In the genomic region with DNA sequence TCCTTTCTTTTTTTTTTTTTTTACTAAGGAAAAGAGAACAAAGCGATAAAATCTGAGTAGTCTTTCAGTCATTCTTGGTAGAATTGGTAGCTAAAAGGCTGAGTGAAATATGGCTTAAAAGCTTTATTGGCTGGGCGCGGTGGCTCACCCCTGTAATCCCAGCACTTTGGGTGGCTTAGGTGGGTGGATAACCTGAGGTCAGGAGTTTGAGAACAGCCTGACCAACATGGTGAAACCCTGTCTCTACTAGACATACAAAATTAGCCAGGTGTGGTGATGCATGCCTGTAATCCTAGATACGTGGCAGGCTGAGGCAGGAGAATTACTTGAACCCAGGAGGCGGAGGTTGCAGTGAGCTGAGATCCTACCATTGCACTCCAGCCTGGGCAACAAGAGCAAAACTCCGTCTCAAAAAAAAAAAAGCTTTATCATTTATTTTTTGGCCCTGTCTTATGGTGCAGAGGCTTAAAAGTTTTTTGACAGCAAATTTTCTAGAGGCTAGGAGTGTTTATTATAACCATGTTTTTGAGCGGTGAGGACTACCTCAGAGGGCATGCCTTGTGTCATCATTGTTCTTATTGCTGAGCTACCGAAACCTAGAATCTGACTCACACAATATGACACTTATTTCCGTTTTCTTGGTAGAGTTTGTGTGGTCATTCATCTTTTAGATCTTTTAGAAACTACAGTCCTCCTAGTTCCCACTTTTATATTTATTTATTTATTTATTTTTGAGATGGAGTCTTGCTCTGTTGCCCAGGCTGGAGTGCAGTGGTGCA, we compare ENCODE assay signal across 14 cellular contexts. TPM values are rescaled to one million over a fixed set of nuclear protein-coding genes. Genes with fewer than 3 reads are reported as not detected.
DNase-seq lines count a peak whose midpoint lies in the region; TF ChIP-seq lines count a peak whose summit lies in the region.
"Had no signal": no experiment of that assay in that cellular context is flagged by ENCODE, and none has a peak within 500 bp of the region (broad histone marks: within the 10 kb centered on the region; RNA-seq: fewer than 3 reads in every experiment).

No MANE protein-coding gene starts in this region.

- TF ChIP-seq POLR2A in adrenal gland (IDR thresholded peaks at IDR 0.05), result no peak

- no peaks in the 10 kb centered on the region for H3K9me3 ChIP-seq in adrenal gland (replicated peaks in 1 of 3)
- H3K9me3 ChIP-seq: HAP-1 had no signal

- H3K4me1 Mint-ChIP-seq in HFFc6 (ENCODE audit: low read depth), result peaks cover 35% of the 10 kb centered on the region

- H3K36me3 Mint-ChIP-seq in HFFc6 (ENCODE audit: low read depth), result peaks cover 16% of the 10 kb centered on the region

- H3K4me3 ChIP-seq in AG10803 (ENCODE audit: low read length) (no peak overlapping the region), adrenal gland (no peak overlapping the region)
- H3K4me3 ChIP-seq: HAP-1, heart right ventricle had no signal

- no peaks in the 10 kb centered on the region for H3K27me3 ChIP-seq in adrenal gland
- H3K27me3 ChIP-seq: heart right ventricle had no signal

- peak overlapping the region; percentile 33; the same call in 1 of the 2 replicates for H3K27ac Mint-ChIP-seq in HFFc6
- H3K27ac Mint-ChIP-seq: progenitor cell of endocrine pancreas; T-helper 1 cell treated with Interleukin-12 subunit alpha and Interleukin-12 subunit beta and Interleukin-4 antibody, amounts not matched to agents 30 μg/mL and 1 μg/mL, for 36 hours had no signal

- TF ChIP-seq CTCF in AG10803 (conservative IDR thresholded peaks at IDR 0.05; ENCODE audit: low read length) (no peak), HFFc6 (IDR thresholded peaks at IDR 0.05) (no peak), adrenal gland (IDR thresholded peaks at IDR 0.05) (no peak)

- H3K27me3 Mint-ChIP-seq in HFFc6 (ENCODE audit: insufficient read depth), result no peaks in the 10 kb centered on the region
- H3K27me3 Mint-ChIP-seq: central memory CD8-positive, alpha-beta T cell; progenitor cell of endocrine pancreas had no signal

- DNase-seq in AG10803 (ENCODE audit: low read depth) (peak; percentile 27), HFFc6 (peak; percentile 35), adrenal gland (no peak), glomerular visceral epithelial cell (ENCODE audit: extremely low spot score) (peak; percentile 12), NCI-H2196 (lab: John Stamatoyannopoulos, UW; ENCODE audit: unreplicated experiment) (no peak), retina (no peak), HuH-7 (ENCODE audit: low spot score) (no peak)
- DNase-seq in activated naive CD4-positive, alpha-beta T cell (lab: John Stamatoyannopoulos, UW), result no peak
- DNase-seq: heart right ventricle had no signal

- peaks cover 0 to 4% of the 10 kb centered on the region in 2 donors for H3K36me3 ChIP-seq in adrenal gland (replicated peaks in 1 of 2)

- H3K27ac ChIP-seq in adrenal gland, result peak overlapping the region in 4 of 5 donors; percentile 19 to 74 (median 24)
- H3K27ac ChIP-seq: C4-2B had no signal

- H3K4me1 ChIP-seq in adrenal gland (replicated peaks in 1 of 2), result peaks cover 15 to 53% of the 10 kb centered on the region in 2 donors

- 77 to 82% (median 79%) methylated on average over 9 of the region's 9 CpGs for WGBS in adrenal gland, 4 donors

- H3K9me3 Mint-ChIP-seq in HFFc6, result no peaks in the 10 kb centered on the region
- H3K9me3 Mint-ChIP-seq: central memory CD8-positive, alpha-beta T cell; T-helper 1 cell treated with Interleukin-12 subunit alpha and Interleukin-12 subunit beta and Interleukin-4 antibody, amounts not matched to agents 30 μg/mL and 1 μg/mL, for 36 hours had no signal

- intact Hi-C loops in adrenal gland (cut with DNase I), result no loop called here

- no peak overlapping the region for H3K4me3 Mint-ChIP-seq in HFFc6
- H3K4me3 Mint-ChIP-seq: central memory CD8-positive, alpha-beta T cell; T-helper 1 cell treated with Interleukin-12 subunit alpha and Interleukin-12 subunit beta and Interleukin-4 antibody, amounts not matched to agents 30 μg/mL and 1 μg/mL, for 36 hours had no signal

RNA-seq across cellular contexts. Expression of a gene that starts 41.1 kb away (rescaled TPM):
- total RNA-seq in HFFc6 (2021; fragmentation: NEBNext Ultra II Directional; extraction: Animal tissue kit (Norgen Biotek cat#: 25700)), result 10 to 100 TPM; 35.2 to 41.6 (median 39.3) TPM
- total RNA-seq in adrenal gland, result 10 to 100 TPM; 34.1 to 66.3 (median 50.2) TPM
- polyA plus RNA-seq in adrenal gland, result 10 to 100 TPM; 12.9 to 35.8 (median 16.1) TPM

Comparison
In these comparisons a context has a peak if more than half of its experiments do, and no peak if none do; other contexts are left out.
1. DNase-seq: peak in AG10803 (single experiment), HFFc6 (single experiment) and glomerular visceral epithelial cell (single experiment); none in adrenal gland (0 of 7), NCI-H2196 (single experiment), retina (single experiment), HuH-7 (single experiment) and activated naive CD4-positive, alpha-beta T cell (0 of 4).